ENCODE assay signal across 8 cellular contexts in genomic region chr3:43996379-43997301, GRCh38.
A peak's percentile ranks its signal among the peaks of the same experiment; 100 is the strongest.
DNase-seq lines count a peak whose midpoint lies in the region; ATAC-seq and TF ChIP-seq lines count a peak whose summit lies in the region.

No MANE protein-coding gene starts in this region.

- CTCF ChIA-PET in activated CD8-positive, alpha-beta T cell treated with anti-CD3 and anti-CD28 coated beads for 36 hours (lab: Charles Lee), result interaction anchor here (1.2 kb wide), 1 partner anchor 116 kb away, joined by 3 read pairs; no protein-coding TSS in a partner anchor

- H3K27me3 Mint-ChIP-seq in IgD-negative memory B cell, result peaks cover 22% of the 10 kb centered on the region
- H3K27me3 Mint-ChIP-seq in activated CD8-positive, alpha-beta T cell treated with anti-CD3 and anti-CD28 coated beads for 36 hours, result peaks cover 74% of the 10 kb centered on the region

- H3K9me3 Mint-ChIP-seq in IgD-negative memory B cell, result no peaks in the 10 kb centered on the region
- peaks cover 3% of the 10 kb centered on the region for H3K9me3 Mint-ChIP-seq in activated CD8-positive, alpha-beta T cell treated with anti-CD3 and anti-CD28 coated beads for 36 hours

- peak overlapping the region; percentile 64 to 89 (median 84) for H3K27ac Mint-ChIP-seq in IgD-negative memory B cell
- no peak overlapping the region for H3K27ac Mint-ChIP-seq in activated CD8-positive, alpha-beta T cell treated with anti-CD3 and anti-CD28 coated beads for 36 hours

- H3K4me3 Mint-ChIP-seq in IgD-negative memory B cell, result peak overlapping the region; percentile 87 to 98 (median 93)
- H3K4me3 Mint-ChIP-seq in activated CD8-positive, alpha-beta T cell treated with anti-CD3 and anti-CD28 coated beads for 36 hours, result peak overlapping the region; percentile 57

- TF ChIP-seq CTCF in activated CD8-positive, alpha-beta T cell treated with anti-CD3 and anti-CD28 coated beads for 36 hours (IDR thresholded peaks at IDR 0.05), result no peak

- POLR2A ChIA-PET in activated CD8-positive, alpha-beta T cell treated with anti-CD3 and anti-CD28 coated beads for 36 hours (lab: Charles Lee), result interaction anchor here (0.5 kb wide), 1 partner anchor 42 kb away, joined by 3 read pairs; no protein-coding TSS in a partner anchor

- peaks cover 31 to 34% (median 32%) of the 10 kb centered on the region in 3 donors for H3K4me1 Mint-ChIP-seq in IgD-negative memory B cell
- H3K4me1 Mint-ChIP-seq in activated CD8-positive, alpha-beta T cell treated with anti-CD3 and anti-CD28 coated beads for 36 hours (ENCODE audit: low read depth), result peaks cover 38% of the 10 kb centered on the region

- ATAC-seq in activated CD8-positive, alpha-beta T cell treated with anti-CD3 and anti-CD28 coated beads for 36 hours, result peak; percentile 28
- no peak for ATAC-seq in HG02642 (IDR thresholded peaks at IDR 0.05; ENCODE audit: poor library complexity, unreplicated experiment)

- DNase-seq in EL (peak; percentile 65), globus pallidus (ENCODE audit: low spot score) (peak; percentile 64), posterior cingulate gyrus (peak in 7 of 10 donors; percentile 51 to 94 (median 74)), GDM1 (lab: John Stamatoyannopoulos, UW) (no peak), erythroblast (lab: John Stamatoyannopoulos, UW) (no peak)
- peak; percentile 42 for DNase-seq in activated CD8-positive, alpha-beta T cell treated with anti-CD3 and anti-CD28 coated beads for 36 hours

- TF ChIP-seq POLR2A in erythroblast (IDR thresholded peaks at IDR 0.05; ENCODE audit: low read length), result no peak

- intact Hi-C loops in activated CD8-positive, alpha-beta T cell treated with anti-CD3 and anti-CD28 coated beads for 36 hours (cut with micrococcal nuclease), result no loop called here
- intact Hi-C loops in posterior cingulate gyrus (cut with DNase I), result no loop called here

- H3K36me3 Mint-ChIP-seq in IgD-negative memory B cell, result no peaks in the 10 kb centered on the region
- peaks cover 6% of the 10 kb centered on the region for H3K36me3 Mint-ChIP-seq in activated CD8-positive, alpha-beta T cell treated with anti-CD3 and anti-CD28 coated beads for 36 hours (ENCODE audit: low read depth)

Comparison
In these comparisons a context has a peak if more than half of its experiments do, and no peak if none do; other contexts are left out.
1. DNase-seq: peak in EL (single experiment), activated CD8-positive, alpha-beta T cell treated with anti-CD3 and anti-CD28 coated beads for 36 hours (single experiment), globus pallidus (single experiment) and posterior cingulate gyrus (7 of 10); none in GDM1 (single experiment) and erythroblast (0 of 2).